ENCODE assay signal across 9 cellular contexts in genomic region chr4:183876268-183876934, GRCh38. TPM values are rescaled to one million over a fixed set of nuclear protein-coding genes. Genes with fewer than 3 reads are reported as not detected.
DNase-seq lines count a peak whose midpoint lies in the region; ATAC-seq and TF ChIP-seq lines count a peak whose summit lies in the region.
"Had no signal": no experiment of that assay in that cellular context is flagged by ENCODE, and none has a peak within 500 bp of the region (broad histone marks: within the 10 kb centered on the region; RNA-seq: fewer than 3 reads in every experiment).

No MANE protein-coding gene starts in this region.

- H3K27ac ChIP-seq in brain microvascular endothelial cell (no peak overlapping the region), left lung (peak overlapping the region; percentile 57 to 60), upper lobe of right lung (peak overlapping the region; percentile 71)
- no peak overlapping the region for H3K27ac ChIP-seq in CD8-positive, alpha-beta memory T cell (ENCODE audit: low read depth, low read length)

- no peaks in the 10 kb centered on the region for H3K36me3 ChIP-seq in brain microvascular endothelial cell (replicated peaks)
- H3K36me3 ChIP-seq in left lung, result no peaks in the 10 kb centered on the region
- no peaks in the 10 kb centered on the region for H3K36me3 ChIP-seq in upper lobe of right lung
- H3K36me3 ChIP-seq in CD8-positive, alpha-beta memory T cell (ENCODE audit: insufficient read depth, low read length), result no peaks in the 10 kb centered on the region

- no peaks in the 10 kb centered on the region for H3K9me3 Mint-ChIP-seq in CD8-positive, alpha-beta memory T cell
- H3K9me3 Mint-ChIP-seq: IgD-negative memory B cell had no signal

- TF ChIP-seq CTCF in brain microvascular endothelial cell (IDR thresholded peaks at IDR 0.05; ENCODE audit: low read depth, low read length, missing control alignments) (no peak), left lung (IDR thresholded peaks at IDR 0.05) (no peak), upper lobe of right lung (IDR thresholded peaks at IDR 0.05) (no peak)

- H3K4me3 Mint-ChIP-seq in CD8-positive, alpha-beta memory T cell, result no peak overlapping the region
- H3K4me3 Mint-ChIP-seq: IgD-negative memory B cell had no signal

- CTCF ChIA-PET in CD8-positive, alpha-beta memory T cell (lab: Charles Lee), result no interaction called here

- H3K9me3 ChIP-seq in left lung (no peaks in the 10 kb centered on the region), upper lobe of right lung (no peaks in the 10 kb centered on the region)
- no peaks in the 10 kb centered on the region for H3K9me3 ChIP-seq in CD8-positive, alpha-beta memory T cell (ENCODE audit: low read length)

- H3K36me3 Mint-ChIP-seq in CD8-positive, alpha-beta memory T cell, result no peaks in the 10 kb centered on the region
- H3K36me3 Mint-ChIP-seq: IgD-negative memory B cell had no signal

- in situ Hi-C loops in brain microvascular endothelial cell (cut with HindIII; ENCODE audit: low pct_ligation_motif_present, low sequenced_read_pairs), result no loop called here

- POLR2A ChIA-PET in CD8-positive, alpha-beta memory T cell (lab: Charles Lee), result no interaction called here

- H3K27me3 ChIP-seq in brain microvascular endothelial cell (replicated peaks), result no peaks in the 10 kb centered on the region
- H3K27me3 ChIP-seq in left lung, result no peaks in the 10 kb centered on the region
- H3K27me3 ChIP-seq in upper lobe of right lung, result no peaks in the 10 kb centered on the region
- no peaks in the 10 kb centered on the region for H3K27me3 ChIP-seq in CD8-positive, alpha-beta memory T cell (ENCODE audit: insufficient read depth, low read length, poor library complexity, severe bottlenecking)

- peak overlapping the region; percentile 53 for H3K4me3 ChIP-seq in brain microvascular endothelial cell (ENCODE audit: low read depth, low read length)
- H3K4me3 ChIP-seq in left lung, result peak overlapping the region in 1 of 2 donors; percentile 23
- H3K4me3 ChIP-seq in upper lobe of right lung, result peak overlapping the region; percentile 47
- no peak overlapping the region for H3K4me3 ChIP-seq in CD8-positive, alpha-beta memory T cell (ENCODE audit: low read length)

- peaks cover 0 to 2% (median 0%) of the 10 kb centered on the region in 3 donors for H3K4me1 Mint-ChIP-seq in CD8-positive, alpha-beta memory T cell
- H3K4me1 Mint-ChIP-seq: IgD-negative memory B cell had no signal

- ATAC-seq in left lung (peak; percentile 95), upper lobe of right lung (peak; percentile 95)

- peaks cover 8 to 19% of the 10 kb centered on the region in 2 donors for H3K27me3 Mint-ChIP-seq in CD8-positive, alpha-beta memory T cell

- H3K4me1 ChIP-seq in left lung (peaks cover 3 to 23% of the 10 kb centered on the region in 2 donors), upper lobe of right lung (peaks cover 11% of the 10 kb centered on the region)
- H3K4me1 ChIP-seq in CD8-positive, alpha-beta memory T cell (ENCODE audit: insufficient read depth, low read length), result no peaks in the 10 kb centered on the region

- peak; percentile 83 for DNase-seq in NCI-H2029 (lab: John Stamatoyannopoulos, UW)
- DNase-seq in brain microvascular endothelial cell, result peak; percentile 70
- peak; percentile 84 for DNase-seq in left lung
- DNase-seq in upper lobe of right lung, result peak; percentile 88
- no peak for DNase-seq in SW 1271 (lab: John Stamatoyannopoulos, UW)
- no peak for DNase-seq in CD8-positive, alpha-beta memory T cell
- no peak for DNase-seq in activated naive CD4-positive, alpha-beta T cell treated with Interleukin-2 at 50 U/mL for 16 hours
- no peak for DNase-seq in GOT3 (lab: John Stamatoyannopoulos, UW)

- intact Hi-C loops in left lung (cut with DNase I) (no loop called here), upper lobe of right lung (cut with DNase I) (no loop called here)

- H3K27ac Mint-ChIP-seq in CD8-positive, alpha-beta memory T cell, result no peak overlapping the region
- H3K27ac Mint-ChIP-seq: IgD-negative memory B cell had no signal

RNA-seq across cellular contexts. Expression of gene STOX2, which starts 28.7 kb away (rescaled TPM):
- total RNA-seq in left lung (10 to 100 TPM; 12.4 to 14.3 TPM), upper lobe of right lung (12.9 TPM)
- not detected for total RNA-seq in CD8-positive, alpha-beta memory T cell
- not detected for polyA plus RNA-seq in CD8-positive, alpha-beta memory T cell
- polyA plus RNA-seq: IgD-negative memory B cell had no signal

Comparison
In these comparisons a context has a peak if more than half of its experiments do, and no peak if none do; other contexts are left out.
1. DNase-seq: peak in NCI-H2029 (single experiment), brain microvascular endothelial cell (single experiment), left lung (2 of 2) and upper lobe of right lung (single experiment); none in SW 1271 (0 of 2), CD8-positive, alpha-beta memory T cell (0 of 5), activated naive CD4-positive, alpha-beta T cell treated with Interleukin-2 at 50 U/mL for 16 hours (single experiment) and GOT3 (single experiment).
2. H3K27ac ChIP-seq: peak in left lung (2 of 2) and upper lobe of right lung (single experiment); none in brain microvascular endothelial cell (single experiment) and CD8-positive, alpha-beta memory T cell (single experiment).
3. RNA of gene STOX2, which starts 28.7 kb away (total RNA-seq): 12.4 to 14.3 TPM in left lung and 12.9 TPM in upper lobe of right lung (single experiment); not detected in CD8-positive, alpha-beta memory T cell; every median in the first group is over 10 times any median in the second.